ENCODE assay signal across 9 cellular contexts in the genomic region with DNA sequence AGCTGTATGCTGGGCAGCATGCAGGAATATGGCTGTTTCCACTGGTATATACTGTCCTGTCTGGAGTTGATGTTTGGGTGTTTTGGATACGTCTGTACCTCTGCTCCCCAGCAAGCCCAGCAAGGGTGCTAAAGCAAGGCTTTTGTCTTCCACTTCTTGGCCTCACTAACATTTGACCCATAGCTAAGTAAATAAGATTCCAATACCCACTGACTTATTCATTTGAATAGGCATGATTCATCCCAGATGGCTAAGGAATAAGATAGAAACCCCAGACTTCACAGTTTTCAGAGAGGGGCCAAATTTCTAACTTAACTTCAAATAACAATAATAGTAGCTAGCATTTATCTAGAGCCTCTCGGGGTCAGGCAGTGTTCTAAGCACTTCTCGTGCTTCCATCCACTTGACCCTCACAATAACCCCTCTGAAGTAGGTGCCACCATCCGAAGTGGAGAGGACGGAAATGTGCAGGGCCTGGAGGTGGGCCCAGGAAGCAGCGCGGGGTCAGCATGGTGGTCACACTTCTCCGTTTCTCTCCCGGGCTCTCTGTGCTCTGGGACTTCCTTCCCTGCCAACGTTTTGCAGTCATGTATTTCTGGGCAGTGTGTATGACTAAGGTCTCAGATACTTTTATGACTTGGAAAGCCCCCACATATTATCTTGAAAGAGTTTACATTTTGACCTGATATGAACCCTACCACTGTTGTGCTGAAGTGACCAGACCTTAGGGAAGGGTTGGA. TPM values are rescaled to one million over a fixed set of nuclear protein-coding genes. Genes with fewer than 3 reads are reported as not detected.
DNase-seq lines count a peak whose midpoint lies in the region; ATAC-seq lines count a peak whose summit lies in the region.
"Had no signal": no experiment of that assay in that cellular context is flagged by ENCODE, and none has a peak within 500 bp of the region (broad histone marks: within the 10 kb centered on the region; RNA-seq: fewer than 3 reads in every experiment).

No MANE protein-coding gene starts in this region.

- no peak for ATAC-seq in HG03354 (IDR thresholded peaks at IDR 0.05; ENCODE audit: poor library complexity, severe bottlenecking, unreplicated experiment)

- H3K9me3 ChIP-seq in GM23248 (ENCODE audit: low read depth), result no peaks in the 10 kb centered on the region

- H3K27me3 ChIP-seq in GM23248 (replicated peaks; ENCODE audit: insufficient read depth), result no peaks in the 10 kb centered on the region

- peak overlapping the region; percentile 73 for H3K9ac ChIP-seq in GM23248

- peak overlapping the region; percentile 88 for H3K27ac ChIP-seq in GM23248

- in situ Hi-C loops in GM23248 (cut with MboI), result no loop called here

- H3K9me2 ChIP-seq in GM23248 (ENCODE audit: insufficient read depth), result no peaks in the 10 kb centered on the region

- intact Hi-C loops in activated T-helper 1 cell treated with anti-CD3 and anti-CD28 coated beads, Interleukin-12 subunit alpha, Interleukin-12 subunit beta, Interleukin-2, Interleukin-4 antibody, amounts not matched to agents 30 ng/mL and 10 ng/mL and 1 ng/mL, durations not matched to agents 14 hours and 24 hours and 36 hours (cut with micrococcal nuclease), result no loop called here

- DNase-seq in A172 (ENCODE audit: low spot score) (peak; percentile 86), GM23248 (peak; percentile 72), T1000 (lab: John Stamatoyannopoulos, UW) (peak; percentile 52), glomerular visceral epithelial cell (ENCODE audit: extremely low spot score) (peak; percentile 76), Ammon's horn (ENCODE audit: low spot score) (no peak)
- no peak for DNase-seq in activated T-helper 1 cell treated with anti-CD3 and anti-CD28 coated beads, Interleukin-12 subunit alpha, Interleukin-12 subunit beta, Interleukin-2, Interleukin-4 antibody, amounts not matched to agents 30 ng/mL and 10 ng/mL and 1 ng/mL, durations not matched to agents 14 hours and 24 hours and 36 hours (ENCODE audit: low spot score)
- no peak for DNase-seq in stimulated activated CD4-positive, alpha-beta T cell treated with anti-CD3 and anti-CD28 coated beads, Interleukin-2, amount 100 ng/mL, for 48 hours
- DNase-seq: NCI-H1048 had no signal

- H3K4me1 Mint-ChIP-seq in activated T-helper 1 cell treated with anti-CD3 and anti-CD28 coated beads, Interleukin-12 subunit alpha, Interleukin-12 subunit beta, Interleukin-2, Interleukin-4 antibody, amounts not matched to agents 30 ng/mL and 10 ng/mL and 1 ng/mL, durations not matched to agents 14 hours and 24 hours and 36 hours (ENCODE audit: low read depth), result no peaks in the 10 kb centered on the region

- peaks cover 22% of the 10 kb centered on the region for H3K4me1 ChIP-seq in GM23248 (ENCODE audit: insufficient read depth)

- no peak overlapping the region for H3K27ac Mint-ChIP-seq in activated T-helper 1 cell treated with anti-CD3 and anti-CD28 coated beads, Interleukin-12 subunit alpha, Interleukin-12 subunit beta, Interleukin-2, Interleukin-4 antibody, amounts not matched to agents 30 ng/mL and 10 ng/mL and 1 ng/mL, durations not matched to agents 14 hours and 24 hours and 36 hours

- H3K4me3 Mint-ChIP-seq in activated T-helper 1 cell treated with anti-CD3 and anti-CD28 coated beads, Interleukin-12 subunit alpha, Interleukin-12 subunit beta, Interleukin-2, Interleukin-4 antibody, amounts not matched to agents 30 ng/mL and 10 ng/mL and 1 ng/mL, durations not matched to agents 14 hours and 24 hours and 36 hours, result no peak overlapping the region

- peaks cover 65% of the 10 kb centered on the region for H3K79me2 ChIP-seq in GM23248 (ENCODE audit: insufficient read depth)

- peak overlapping the region; percentile 41 for H3K4me3 ChIP-seq in GM23248

- H4K20me1 ChIP-seq in GM23248 (ENCODE audit: insufficient read depth), result no peaks in the 10 kb centered on the region

- peaks cover 6% of the 10 kb centered on the region; the same call in 1 of the 2 replicates for H3F3A ChIP-seq in GM23248 (ENCODE audit: insufficient read depth)

- H3K27me3 Mint-ChIP-seq in activated T-helper 1 cell treated with anti-CD3 and anti-CD28 coated beads, Interleukin-12 subunit alpha, Interleukin-12 subunit beta, Interleukin-2, Interleukin-4 antibody, amounts not matched to agents 30 ng/mL and 10 ng/mL and 1 ng/mL, durations not matched to agents 14 hours and 24 hours and 36 hours (ENCODE audit: insufficient read depth), result peaks cover 23% of the 10 kb centered on the region

- H2AFZ ChIP-seq in GM23248, result peak overlapping the region; percentile 22; the same call in 1 of the 2 replicates

- H3K36me3 ChIP-seq in GM23248 (ENCODE audit: low read depth), result no peaks in the 10 kb centered on the region

- no peaks in the 10 kb centered on the region for H3K36me3 Mint-ChIP-seq in activated T-helper 1 cell treated with anti-CD3 and anti-CD28 coated beads, Interleukin-12 subunit alpha, Interleukin-12 subunit beta, Interleukin-2, Interleukin-4 antibody, amounts not matched to agents 30 ng/mL and 10 ng/mL and 1 ng/mL, durations not matched to agents 14 hours and 24 hours and 36 hours (ENCODE audit: low read depth)

- H3K9me3 Mint-ChIP-seq in activated T-helper 1 cell treated with anti-CD3 and anti-CD28 coated beads, Interleukin-12 subunit alpha, Interleukin-12 subunit beta, Interleukin-2, Interleukin-4 antibody, amounts not matched to agents 30 ng/mL and 10 ng/mL and 1 ng/mL, durations not matched to agents 14 hours and 24 hours and 36 hours, result no peaks in the 10 kb centered on the region

- peak overlapping the region; percentile 72 for H3K4me2 ChIP-seq in GM23248 (ENCODE audit: unreplicated experiment)

- WGBS in GM23248 (ENCODE audit: low coverage in 1 of 2, low lambda C conversion rate in 2 of 2, missing lambda C conversion rate in 2 of 2), 2 experiments, result 49 to 52% methylated on average over 10 of the region's 10 CpGs

RNA-seq across cellular contexts. Expression of a gene that starts 39.3 kb away (rescaled TPM):
- 1.9 and 5.3 TPM in 2 replicates for total RNA-seq in A172 (2014; rRNA removed; shearing (Covaris generic))
- total RNA-seq in GM23248 (2014; rRNA removed; shearing (Covaris generic)), result 6.2 and 6.8 TPM in 2 replicates
- 5.9 and 6.4 TPM in 2 replicates for polyA plus RNA-seq in GM23248 (2016; fragmentation: Nextera tagmentation; extraction: Ambion mirVana)
- 1.9 and 2.0 TPM in 2 replicates for total RNA-seq in activated T-helper 1 cell treated with anti-CD3 and anti-CD28 coated beads, Interleukin-12 subunit alpha, Interleukin-12 subunit beta, Interleukin-2, Interleukin-4 antibody, amounts not matched to agents 30 ng/mL and 10 ng/mL and 1 ng/mL, durations not matched to agents 14 hours and 24 hours and 36 hours

Comparison
In these comparisons a context has a peak if more than half of its experiments do, and no peak if none do; other contexts are left out.
1. DNase-seq: peak in A172 (single experiment), GM23248 (single experiment), T1000 (single experiment) and glomerular visceral epithelial cell (single experiment); none in Ammon's horn (single experiment), activated T-helper 1 cell treated with anti-CD3 and anti-CD28 coated beads, Interleukin-12 subunit alpha, Interleukin-12 subunit beta, Interleukin-2, Interleukin-4 antibody, amounts not matched to agents 30 ng/mL and 10 ng/mL and 1 ng/mL, durations not matched to agents 14 hours and 24 hours and 36 hours (single experiment) and stimulated activated CD4-positive, alpha-beta T cell treated with anti-CD3 and anti-CD28 coated beads, Interleukin-2, amount 100 ng/mL, for 48 hours (0 of 2).